ENCODE assay signal across 9 cellular contexts in the genomic region with DNA sequence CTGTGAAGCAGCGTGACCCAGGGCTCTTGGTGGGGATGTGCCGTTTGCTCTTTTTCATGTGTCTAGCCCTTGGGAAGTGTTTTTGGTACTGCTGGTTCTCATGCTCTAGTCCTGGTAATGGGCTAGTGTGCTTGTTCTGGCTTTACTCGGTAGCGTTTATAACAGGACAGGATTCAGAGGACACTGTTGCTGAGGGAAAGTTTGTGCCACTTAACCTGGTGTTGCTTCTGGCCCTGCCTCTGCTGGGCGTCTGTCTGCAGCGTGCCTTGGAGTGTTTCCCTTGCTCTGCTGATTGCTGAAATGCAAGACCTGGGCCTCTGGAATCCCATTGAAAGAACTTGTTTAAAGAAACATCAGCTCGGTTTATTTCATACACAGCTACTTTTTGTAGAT. TPM values are rescaled to one million over a fixed set of nuclear protein-coding genes. Genes with fewer than 3 reads are reported as not detected.
DNase-seq lines count a peak whose midpoint lies in the region; ATAC-seq and TF ChIP-seq lines count a peak whose summit lies in the region.
"Had no signal": no experiment of that assay in that cellular context is flagged by ENCODE, and none has a peak within 500 bp of the region (broad histone marks: within the 10 kb centered on the region; RNA-seq: fewer than 3 reads in every experiment).

No MANE protein-coding gene starts in this region.

- TF ChIP-seq CTCF in GM12865 (IDR thresholded peaks at IDR 0.05; ENCODE audit: insufficient read depth, low read depth, low read length, missing control alignments) (no peak), neutrophil (IDR thresholded peaks at IDR 0.05) (no peak), dorsolateral prefrontal cortex (IDR thresholded peaks at IDR 0.05 in 54 of 56, conservative IDR thresholded peaks at IDR 0.05 in 2 of 56; ENCODE audit: low read depth in 1 of 56, partially characterized antibody in 56 of 56) (no peak)

- H3K36me3 Mint-ChIP-seq in activated CD4-positive, alpha-beta T cell treated with anti-CD3 and anti-CD28 coated beads, Interleukin-2, amount 10 ng/mL, durations not matched to agents 7 days and 5 days (ENCODE audit: low read depth) = no peaks in the 10 kb centered on the region

- POLR2A ChIA-PET in activated CD4-positive, alpha-beta T cell treated with anti-CD3 and anti-CD28 coated beads, Interleukin-2, amount 10 ng/mL, durations not matched to agents 7 days and 5 days (lab: Charles Lee) = interaction anchor here (0.6 kb wide), 1 partner anchor 33 kb away, joined by 3 read pairs; no protein-coding TSS in a partner anchor

- H3K4me3 ChIP-seq in GM12865 (ENCODE audit: low read depth, low read length) (peak overlapping the region; percentile 25), HUES64 (ENCODE audit: low read length) (no peak overlapping the region), neutrophil (ENCODE audit: low read depth in 1 of 2, low read length in 1 of 2) (peak overlapping the region in 1 of 2 experiments; percentile 36), dorsolateral prefrontal cortex (no peak overlapping the region)

- H3K4me1 Mint-ChIP-seq in activated CD4-positive, alpha-beta T cell treated with anti-CD3 and anti-CD28 coated beads, Interleukin-2, amount 10 ng/mL, durations not matched to agents 7 days and 5 days = peaks cover 21% of the 10 kb centered on the region

- H3K9me3 Mint-ChIP-seq in activated CD4-positive, alpha-beta T cell treated with anti-CD3 and anti-CD28 coated beads, Interleukin-2, amount 10 ng/mL, durations not matched to agents 7 days and 5 days = no peaks in the 10 kb centered on the region
- H3K9me3 Mint-ChIP-seq: nephron had no signal

- intact Hi-C loops in dorsolateral prefrontal cortex (cut with DNase I) = no loop called here

- DNase-seq in GM12865 (ENCODE audit: low read depth) = no peak
- DNase-seq in cerebellar cortex (ENCODE audit: low spot score) = peak; percentile 44
- DNase-seq in hippocampal formation (lab: John Stamatoyannopoulos, UW) = no peak
- no peak for DNase-seq in dorsolateral prefrontal cortex
- DNase-seq in activated CD4-positive, alpha-beta T cell treated with anti-CD3 and anti-CD28 coated beads, Interleukin-2, amount 10 ng/mL, durations not matched to agents 7 days and 5 days = no peak

- H3K27me3 Mint-ChIP-seq in activated CD4-positive, alpha-beta T cell treated with anti-CD3 and anti-CD28 coated beads, Interleukin-2, amount 10 ng/mL, durations not matched to agents 7 days and 5 days = no peaks in the 10 kb centered on the region

- H3K4me1 ChIP-seq in HUES64 (ENCODE audit: insufficient read depth, low read length) (peaks cover 22% of the 10 kb centered on the region), neutrophil (ENCODE audit: control insufficient read depth in 1 of 2, insufficient read depth in 1 of 2, low read depth in 1 of 2, low read length in 1 of 2) (peaks cover 42 to 60% of the 10 kb centered on the region in 2 experiments)

- no peak overlapping the region for H3K4me3 Mint-ChIP-seq in activated CD4-positive, alpha-beta T cell treated with anti-CD3 and anti-CD28 coated beads, Interleukin-2, amount 10 ng/mL, durations not matched to agents 7 days and 5 days
- H3K4me3 Mint-ChIP-seq: nephron had no signal

- no peaks in the 10 kb centered on the region for H3K9me3 ChIP-seq in HUES64 (ENCODE audit: insufficient read depth, low read depth, low read length)
- H3K9me3 ChIP-seq in neutrophil = no peaks in the 10 kb centered on the region

- 47% methylated on average over 7 of the region's 7 CpGs for WGBS in HUES64

- H3K36me3 ChIP-seq in HUES64 (ENCODE audit: insufficient read depth, low read length) (no peaks in the 10 kb centered on the region), neutrophil (no peaks in the 10 kb centered on the region)

- H3K27ac Mint-ChIP-seq in activated CD4-positive, alpha-beta T cell treated with anti-CD3 and anti-CD28 coated beads, Interleukin-2, amount 10 ng/mL, durations not matched to agents 7 days and 5 days = no peak overlapping the region
- H3K27ac Mint-ChIP-seq: nephron had no signal

- H3K27me3 ChIP-seq in HUES64 (ENCODE audit: insufficient read depth, low read length) = no peaks in the 10 kb centered on the region
- H3K27me3 ChIP-seq in neutrophil = no peaks in the 10 kb centered on the region
- no peaks in the 10 kb centered on the region for H3K27me3 ChIP-seq in dorsolateral prefrontal cortex

- CTCF ChIA-PET in activated CD4-positive, alpha-beta T cell treated with anti-CD3 and anti-CD28 coated beads, Interleukin-2, amount 10 ng/mL, durations not matched to agents 7 days and 5 days (lab: Charles Lee) = interaction anchor here (1.0 to 1.5 kb wide), 3 partner anchors 14 to 40 kb away, joined by 4 to 6 read pairs (median 4); no protein-coding TSS in a partner anchor

- H3K9ac ChIP-seq in HUES64 (ENCODE audit: low read depth, low read length) = no peak overlapping the region

- H3K27ac ChIP-seq in HUES64 (ENCODE audit: low read depth, low read length) (peak overlapping the region; percentile 42), neutrophil (peak overlapping the region; percentile 45), dorsolateral prefrontal cortex (no peak overlapping the region)

- ATAC-seq in HG02840 (IDR thresholded peaks at IDR 0.05; ENCODE audit: low FRiP score, unreplicated experiment) = no peak

RNA-seq across cellular contexts. Expression of gene INPP5A, which starts 35.0 kb away (rescaled TPM):
- polyA plus RNA-seq in HUES64 (2013, experiment 1 of 2) = 19.1 TPM
- 18.4 TPM for polyA plus RNA-seq in HUES64 (2013, experiment 2 of 2)
- 10 to 100 TPM; 29.1 to 74.1 (median 54.8) TPM for total RNA-seq in dorsolateral prefrontal cortex
- total RNA-seq in activated CD4-positive, alpha-beta T cell treated with anti-CD3 and anti-CD28 coated beads, Interleukin-2, amount 10 ng/mL, durations not matched to agents 7 days and 5 days = 1 to 10 TPM; 9.1 to 9.9 TPM

Comparison
In these comparisons a context has a peak if more than half of its experiments do, and no peak if none do; other contexts are left out.
1. H3K27ac ChIP-seq: peak in HUES64 (single experiment) and neutrophil (single experiment); none in dorsolateral prefrontal cortex (0 of 59).